Comparison of ENCODE assay signal across 29 cellular contexts in genomic region chr13:58254961-58255360, GRCh38.
"Had no signal": no experiment of that assay in that cellular context is flagged by ENCODE, and none has a peak within 500 bp of the region (broad histone marks: within the 10 kb centered on the region; RNA-seq: fewer than 3 reads in every experiment).

No MANE protein-coding gene starts in this region.

- H3K4me3 Mint-ChIP-seq: activated CD4-positive, alpha-beta memory T cell treated with anti-CD3 and anti-CD28 coated beads for 36 hours; activated naive CD4-positive, alpha-beta T cell treated with anti-CD3 and anti-CD28 coated beads, Interleukin-2, amount 10 ng/mL, durations not matched to agents 7 days and 5 days; activated naive CD8-positive, alpha-beta T cell; activated naive CD8-positive, alpha-beta T cell treated with anti-CD3 and anti-CD28 coated beads, Interleukin-2, amount 50 U/mL, for 24 hours; brain had no signal

- H3K4me3 ChIP-seq: SJCRH30, SK-N-MC had no signal

- H3K27ac Mint-ChIP-seq: activated CD4-positive, alpha-beta memory T cell treated with anti-CD3 and anti-CD28 coated beads for 36 hours; activated naive CD4-positive, alpha-beta T cell treated with anti-CD3 and anti-CD28 coated beads, Interleukin-2, amount 10 ng/mL, durations not matched to agents 7 days and 5 days; activated naive CD8-positive, alpha-beta T cell; activated naive CD8-positive, alpha-beta T cell treated with anti-CD3 and anti-CD28 coated beads, Interleukin-2, amount 50 U/mL, for 24 hours had no signal

- H3K4me1 ChIP-seq: SJCRH30 had no signal

- H3K27me3 Mint-ChIP-seq: activated CD4-positive, alpha-beta memory T cell treated with anti-CD3 and anti-CD28 coated beads for 36 hours; activated naive CD4-positive, alpha-beta T cell treated with anti-CD3 and anti-CD28 coated beads, Interleukin-2, amount 10 ng/mL, durations not matched to agents 7 days and 5 days; activated naive CD8-positive, alpha-beta T cell; activated naive CD8-positive, alpha-beta T cell treated with anti-CD3 and anti-CD28 coated beads, Interleukin-2, amount 50 U/mL, for 24 hours; brain had no signal

- H3K4me1 Mint-ChIP-seq: activated naive CD4-positive, alpha-beta T cell treated with anti-CD3 and anti-CD28 coated beads, Interleukin-2, amount 10 ng/mL, durations not matched to agents 7 days and 5 days; activated naive CD8-positive, alpha-beta T cell treated with anti-CD3 and anti-CD28 coated beads, Interleukin-2, amount 50 U/mL, for 24 hours had no signal

- H3K36me3 Mint-ChIP-seq: activated CD4-positive, alpha-beta memory T cell treated with anti-CD3 and anti-CD28 coated beads for 36 hours; activated naive CD4-positive, alpha-beta T cell treated with anti-CD3 and anti-CD28 coated beads, Interleukin-2, amount 10 ng/mL, durations not matched to agents 7 days and 5 days; activated naive CD8-positive, alpha-beta T cell; brain had no signal

- H3K27me3 ChIP-seq: SJCRH30 had no signal

- H3K9me3 ChIP-seq: SJCRH30 had no signal

- DNase-seq: activated CD4-positive, alpha-beta memory T cell treated with anti-CD3 and anti-CD28 coated beads for 36 hours; activated CD4-positive, alpha-beta T cell treated with anti-CD3 and anti-CD28 coated beads for 4 hours; activated CD4-positive, alpha-beta T cell treated with anti-CD3 and anti-CD28 coated beads, Interleukin-2, amount 50 U/mL, for 1 hour; activated CD8-positive, alpha-beta memory T cell treated with anti-CD3 and anti-CD28 coated beads, Interleukin-2, amount 50 U/mL, for 4 hours; activated effector memory CD4-positive, alpha-beta T cell treated with Interleukin-2 at 50 U/mL for 16 hours; activated naive CD4-positive, alpha-beta T cell treated with anti-CD3 and anti-CD28 coated beads, Interleukin-2, amount 10 ng/mL, durations not matched to agents 7 days and 5 days; activated naive CD8-positive, alpha-beta T cell treated with anti-CD3 and anti-CD28 coated beads, Interleukin-2, amount 50 U/mL, for 24 hours; activated T-cell treated with anti-CD3 and anti-CD28 coated beads for 4 hours; activated T-cell treated with anti-CD3 and anti-CD28 coated beads, Interleukin-2, amount 50 U/mL, for 48 hours; anterior cingulate cortex; central memory CD4-positive, alpha-beta T cell; KG1; MM.1S; MV-4-11; NCI-H1092; NCI-H1436 treated with DMSO at 0.1 percent for 48 hours; NCI-H1694 treated with DMSO at 0.1 percent for 48 hours; NCI-H2029; NCI-H345; NCI-H524 treated with DMSO at 0.1 percent for 48 hours; NCI-H774; SHP77; T1000 had no signal

- H3K36me3 ChIP-seq: SJCRH30 had no signal

- ATAC-seq: activated CD4-positive, CD25-positive, alpha-beta regulatory T cell treated with anti-CD3 and anti-CD28 coated beads, Interleukin-2, amount 50 U/mL, for 24 hours; activated naive CD8-positive, alpha-beta T cell treated with anti-CD3 and anti-CD28 coated beads, Interleukin-2, amount 50 U/mL, for 24 hours; Panc1 had no signal

- H3K27ac ChIP-seq: SJCRH30, SK-N-MC had no signal
